8 cellular contexts compared by ENCODE assay signal in genomic region chr1:47437518-47438320, GRCh38. TPM values are rescaled to one million over a fixed set of nuclear protein-coding genes. Genes with fewer than 3 reads are reported as not detected.
DNase-seq lines count a peak whose midpoint lies in the region; ATAC-seq, FAIRE-seq and TF ChIP-seq lines count a peak whose summit lies in the region.

FOXD2 (plus strand) TSS chr1:47438044; CDS start chr1:47438136, 92 bp downstream.

- TF ChIP-seq CTCF in K562 (IDR thresholded peaks at IDR 0.05 in 2 of 3, conservative IDR thresholded peaks at IDR 0.05 in 1 of 3; ENCODE audit: insufficient read depth in 2 of 3, low read depth in 1 of 3, low read length in 3 of 3): peak; percentile 91 to 94 (median 92)
- peak; percentile 90 for TF ChIP-seq CTCF in smooth muscle cell (IDR thresholded peaks at IDR 0.05; ENCODE audit: borderline replicate concordance, insufficient read depth, poor library complexity, severe bottlenecking)

- H3K9me1 ChIP-seq in K562 (ENCODE audit: control insufficient read depth, insufficient read depth, low read length): no peaks in the 10 kb centered on the region

- H3K4me2 ChIP-seq in K562 (ENCODE audit: insufficient read depth, low read length) (peak within 1 kb of the TSS; percentile 91), smooth muscle cell (peak within 1 kb of the TSS; percentile 88)

- peak; percentile 56 to 66 for TF ChIP-seq RAD21 in K562 (CRISPR knock-in tag; conservative IDR thresholded peaks at IDR 0.05 in 1 of 2, IDR thresholded peaks at IDR 0.05 in 1 of 2)

- H2AFZ ChIP-seq in K562 (ENCODE audit: low read depth, low read length) (peak within 1 kb of the TSS; percentile 98), smooth muscle cell (ENCODE audit: low read depth) (peak within 1 kb of the TSS; percentile 69)

- no peak for TF ChIP-seq EP300 in K562 (IDR thresholded peaks at IDR 0.05; ENCODE audit: low read length)

- H3K79me2 ChIP-seq in K562 (ENCODE audit: control insufficient read depth, insufficient read depth, low read length) (0 out of 3 replicates have a peak, but pooled peaks cover 7% of the 10 kb centered on the region), smooth muscle cell (ENCODE audit: low read depth) (no peaks in the 10 kb centered on the region)

- peak within 1 kb of the TSS; percentile 90 for H3K27ac ChIP-seq in K562 (ENCODE audit: extremely low read depth, low read depth, low read length)
- no peak within 1 kb of the TSS for H3K27ac ChIP-seq in iPS-20b (ENCODE audit: low read length)
- no peak within 1 kb of the TSS for H3K27ac ChIP-seq in smooth muscle cell (ENCODE audit: low read depth)

- H3K9me3 ChIP-seq in K562 (replicated peaks; ENCODE audit: control insufficient read depth, insufficient read depth, low read depth, low read length) (no peaks in the 10 kb centered on the region), iPS-20b (ENCODE audit: insufficient read depth, low read depth, low read length) (peaks cover 13% of the 10 kb centered on the region; the same call in 1 of the 2 replicates), smooth muscle cell (replicated peaks; ENCODE audit: low read depth) (no peaks in the 10 kb centered on the region)

- H4K20me1 ChIP-seq in K562 (replicated peaks; ENCODE audit: control insufficient read depth, insufficient read depth, low read length) (peaks cover 12% of the 10 kb centered on the region; the same call in 1 of the 2 replicates), smooth muscle cell (ENCODE audit: low read depth) (peaks cover 4% of the 10 kb centered on the region)

- DNase-seq in SIG-M5 treated with dmso at 0.1 percent for 504 hours (lab: John Stamatoyannopoulos, UW; ENCODE audit: unreplicated experiment): peak; percentile 79
- no peak for DNase-seq in SIG-M5 (lab: John Stamatoyannopoulos, UW)
- DNase-seq in NCI-H1694 (lab: John Stamatoyannopoulos, UW): peak; percentile 82
- DNase-seq in T1000 (lab: John Stamatoyannopoulos, UW): peak; percentile 97
- peak; percentile 95 to 98 (median 97) for DNase-seq in K562 (ENCODE audit: extremely low read depth in 1 of 4, low spot score in 3 of 4)
- peak; percentile 66 for DNase-seq in smooth muscle cell (lab: John Stamatoyannopoulos, UW; ENCODE audit: unreplicated experiment)

- BruUV-seq in K562 (replicated peaks; lab: Mats Ljungman, UMichigan): no TSS peak

- intact Hi-C loops in K562 (cut with micrococcal nuclease): loop anchor here (2.0 to 10.0 kb wide), 6 partner anchors 49 to 290 kb away; partner anchors contain the start of gene CMPK1

- H3K9ac ChIP-seq in K562 (ENCODE audit: insufficient read depth in 1 of 2, low read depth in 2 of 2, low read length in 2 of 2) (peak within 1 kb of the TSS; percentile 72 to 99), iPS-20b (ENCODE audit: low read depth, low read length) (no peak within 1 kb of the TSS), smooth muscle cell (ENCODE audit: low read depth) (no peak within 1 kb of the TSS)

- peak; percentile 56 for FAIRE-seq in K562 (lab: Jason Lieb, UNC)

- H3K36me3 ChIP-seq in K562 (ENCODE audit: control insufficient read depth, insufficient read depth, low read length) (peaks cover 4% of the 10 kb centered on the region; the same call in 2 of the 3 replicates), iPS-20b (ENCODE audit: insufficient read depth, low read depth, low read length) (no peaks in the 10 kb centered on the region), smooth muscle cell (ENCODE audit: low read depth) (no peaks in the 10 kb centered on the region)

- CTCF ChIA-PET in K562 (lab: Yijun Ruan, JAX; ENCODE audit: low intra/inter-chr PET ratio): interaction anchor here (0.6 to 2.7 kb wide), 5 partner anchors 112 to 273 kb away, joined by 3 to 15 read pairs (median 5); no protein-coding TSS in a partner anchor

- H3F3A ChIP-seq in smooth muscle cell (ENCODE audit: low read depth): no peaks in the 10 kb centered on the region

- ATAC-seq in HG02885 (IDR thresholded peaks at IDR 0.05; ENCODE audit: poor library complexity, unreplicated experiment): peak; percentile 86
- peak; percentile 93 for ATAC-seq in K562

- H3K27me3 ChIP-seq in K562 (ENCODE audit: control insufficient read depth in 2 of 2, insufficient read depth in 2 of 2, low read length in 2 of 2) (peaks cover 21 to 26% of the 10 kb centered on the region in 2 experiments; a peak in 4 of 5 replicates), iPS-20b (ENCODE audit: insufficient read depth, low read length) (peaks cover 100% of the 10 kb centered on the region), smooth muscle cell (ENCODE audit: low read depth) (peaks cover 98% of the 10 kb centered on the region)

- in situ Hi-C loops in K562 (cut with MboI): no loop called here

- no peak; the same call in none of the 2 replicates for TF ChIP-seq POLR2A in K562 (conservative IDR thresholded peaks at IDR 0.05)

- 1% methylated on average over 51 of the region's 94 CpGs for WGBS in K562 (ENCODE audit: insufficient coverage, low coverage, missing lambda C conversion rate)
- WGBS in smooth muscle cell (ENCODE audit: low lambda C conversion rate): 1% methylated on average over 33 of the region's 94 CpGs

- POLR2A ChIA-PET in K562 (lab: Yijun Ruan, JAX): interaction anchor here (0.6 to 1.7 kb wide), 8 partner anchors 26 to 316 kb away, joined by 3 to 5 read pairs (median 4); partner anchors contain the start of genes CMPK1 and PDZK1IP1

- peaks cover 2 to 51% of the 10 kb centered on the region in 2 experiments; a peak in 4 of 5 replicates for H3K4me1 ChIP-seq in K562 (replicated peaks in 1 of 2; ENCODE audit: control insufficient read depth in 2 of 2, insufficient read depth in 2 of 2, low read length in 2 of 2)
- H3K4me1 ChIP-seq in iPS-20b (ENCODE audit: insufficient read depth, low read length): no peaks in the 10 kb centered on the region; the same call in 1 of the 2 replicates
- H3K4me1 ChIP-seq in smooth muscle cell (ENCODE audit: low read depth): peaks cover 12% of the 10 kb centered on the region

- H3K4me3 ChIP-seq in K562: peak within 1 kb of the TSS; percentile 70
- peak within 1 kb of the TSS; percentile 63; the same call in 1 of the 2 replicates for H3K4me3 ChIP-seq in iPS-20b (ENCODE audit: low read length)
- peak within 1 kb of the TSS; percentile 63 for H3K4me3 ChIP-seq in smooth muscle cell

TF ChIP-seq in K562, 482 proteins besides CTCF, POLR2A, EP300 and RAD21 (continues in another document):
- TF ChIP-seq MCM3 (IDR thresholded peaks at IDR 0.05) (no peak), MYNN (IDR thresholded peaks at IDR 0.05) (0 out of 2 replicates have a peak, but pooled peaks have one; percentile 22), MYNN (CRISPR knock-in tag; IDR thresholded peaks at IDR 0.05) (no peak), RAD51 (IDR thresholded peaks at IDR 0.05; ENCODE audit: borderline replicate concordance, low read depth) (no peak), NONO (IDR thresholded peaks at IDR 0.05; ENCODE audit: low read depth in 2 of 2, low read length in 1 of 2) (peak; percentile 67 to 85), ZKSCAN8 (CRISPR knock-in tag; IDR thresholded peaks at IDR 0.05) (no peak), PHB2 (IDR thresholded peaks at IDR 0.05; ENCODE audit: low read depth) (no peak), ZBTB8A (IDR thresholded peaks at IDR 0.05; ENCODE audit: partially characterized antibody) (no peak), TCFL5 (CRISPR knock-in tag; conservative IDR thresholded peaks at IDR 0.05) (no peak), MTF1 (CRISPR knock-in tag; IDR thresholded peaks at IDR 0.05; ENCODE audit: borderline replicate concordance) (no peak), ZC3H8 (IDR thresholded peaks at IDR 0.05) (no peak), KLF10 (CRISPR knock-in tag; IDR thresholded peaks at IDR 0.05) (no peak), MXI1 (IDR thresholded peaks at IDR 0.05; ENCODE audit: low read depth, low read length) (0 out of 2 replicates have a peak, but pooled peaks have one; percentile 48), NR3C1 (CRISPR knock-in tag; IDR thresholded peaks at IDR 0.05) (no peak), BACH1 (tag; IDR thresholded peaks at IDR 0.05) (no peak), NR1H2 (CRISPR knock-in tag; IDR thresholded peaks at IDR 0.05) (0 out of 2 replicates have a peak, but pooled peaks have one; percentile 43), NFYB (IDR thresholded peaks at IDR 0.05; ENCODE audit: extremely low read depth, insufficient read length) (no peak), ZEB2 (IDR thresholded peaks at IDR 0.05) (peak; percentile 65; the same call in 1 of the 2 replicates), PHF21A (IDR thresholded peaks at IDR 0.05; ENCODE audit: borderline replicate concordance, low read depth) (no peak), TEAD4 (IDR thresholded peaks at IDR 0.05; ENCODE audit: low read length) (peak; percentile 9; the same call in 1 of the 2 replicates), TEAD4 (CRISPR knock-in tag; IDR thresholded peaks at IDR 0.05; ENCODE audit: borderline replicate concordance) (no peak), BRD9 (IDR thresholded peaks at IDR 0.05; ENCODE audit: low read depth, partially characterized antibody) (no peak), TOE1 (IDR thresholded peaks at IDR 0.05; ENCODE audit: borderline replicate concordance) (peak; percentile 61; the same call in 1 of the 2 replicates), TOE1 (CRISPR knock-in tag; IDR thresholded peaks at IDR 0.05; ENCODE audit: borderline replicate concordance, low read depth) (peak; percentile 72; the same call in 1 of the 2 replicates), ELF2 (CRISPR knock-in tag; IDR thresholded peaks at IDR 0.05) (peak; percentile 80)

RNA-seq across cellular contexts. Expression of gene FOXD2, which starts in this region (rescaled TPM):
- 0.46 and 0.93 TPM in 2 replicates for total RNA-seq in K562 (2011; cell fraction: chromatin; rRNA removed; ENCODE audit: low replicate concordance)
- total RNA-seq in K562 (2011; cell fraction: nucleolus; rRNA removed): 1.2 TPM in 2 replicates
- 0.66 and 0.84 TPM in 2 replicates for total RNA-seq in K562 (2011; cell fraction: nucleoplasm; rRNA removed)
- total RNA-seq in K562 (2014; rRNA removed) (1.2 TPM in 2 replicates), K562 (2014; rRNA removed; fragmentation: Illumina TruSeq; extraction: Trizol) (0.22 and 0.26 TPM in 2 replicates), K562 (2015; rRNA removed; fragmentation: Illumina TruSeq; extraction: Trizol) (0.26 and 0.33 TPM in 2 replicates), K562 (2021) (0.86 and 1.2 TPM in 2 replicates), smooth muscle cell (not detected in 2 replicates)
- polyA plus RNA-seq in K562 (2011; rRNA removed) (0.15 and 0.27 TPM in 2 replicates), K562 (2014; fragmentation: Illumina TruSeq; extraction: Trizol) (0.19 and 0.22 TPM in 2 replicates), K562 (2014; fragmentation: Nextera tagmentation; extraction: Ambion mirVana) (under 1 TPM; 0.06 to 0.07 TPM), K562 (2014; rRNA removed) (0.46 and 0.53 TPM in 2 replicates), smooth muscle cell (0.09 TPM in 1 of 2 replicates, not detected in the other)
- 0.19 and 0.52 TPM in 2 replicates for polyA plus RNA-seq in K562 (2011; cell fraction: cytosol; rRNA removed)
- polyA plus RNA-seq in K562 (2011; cell fraction: nucleus; rRNA removed): 0.79 and 1.2 TPM in 2 replicates
- polyA plus RNA-seq in K562 (2012): 1.7 and 2.8 TPM in 2 replicates
- 0.12 and 0.14 TPM in 2 replicates for polyA minus RNA-seq in K562 (2011; rRNA and poly(A)+ RNA removed)
- 0.29 and 0.64 TPM in 2 replicates for polyA minus RNA-seq in K562 (2011; cell fraction: cytosol; rRNA and poly(A)+ RNA removed)
- 0.67 and 1.00 TPM in 2 replicates for polyA minus RNA-seq in K562 (2011; cell fraction: nucleus; rRNA and poly(A)+ RNA removed)

Comparison
In these comparisons a context has a peak if more than half of its experiments do, and no peak if none do; other contexts are left out.
1. Peak in DNase-seq, H3K4me3 ChIP-seq and H3K4me2 ChIP-seq in smooth muscle cell; RNA of the gene not detected or under 1 TPM.
2. H3K9ac ChIP-seq: peak in K562 (2 of 2); none in iPS-20b (single experiment) and smooth muscle cell (single experiment).
3. Peak in every context shown above with its lines, with median percentiles within 50 percentile points of each other: H3K4me3 ChIP-seq.